ENCODE assay signal across 8 cellular contexts in the genomic region with DNA sequence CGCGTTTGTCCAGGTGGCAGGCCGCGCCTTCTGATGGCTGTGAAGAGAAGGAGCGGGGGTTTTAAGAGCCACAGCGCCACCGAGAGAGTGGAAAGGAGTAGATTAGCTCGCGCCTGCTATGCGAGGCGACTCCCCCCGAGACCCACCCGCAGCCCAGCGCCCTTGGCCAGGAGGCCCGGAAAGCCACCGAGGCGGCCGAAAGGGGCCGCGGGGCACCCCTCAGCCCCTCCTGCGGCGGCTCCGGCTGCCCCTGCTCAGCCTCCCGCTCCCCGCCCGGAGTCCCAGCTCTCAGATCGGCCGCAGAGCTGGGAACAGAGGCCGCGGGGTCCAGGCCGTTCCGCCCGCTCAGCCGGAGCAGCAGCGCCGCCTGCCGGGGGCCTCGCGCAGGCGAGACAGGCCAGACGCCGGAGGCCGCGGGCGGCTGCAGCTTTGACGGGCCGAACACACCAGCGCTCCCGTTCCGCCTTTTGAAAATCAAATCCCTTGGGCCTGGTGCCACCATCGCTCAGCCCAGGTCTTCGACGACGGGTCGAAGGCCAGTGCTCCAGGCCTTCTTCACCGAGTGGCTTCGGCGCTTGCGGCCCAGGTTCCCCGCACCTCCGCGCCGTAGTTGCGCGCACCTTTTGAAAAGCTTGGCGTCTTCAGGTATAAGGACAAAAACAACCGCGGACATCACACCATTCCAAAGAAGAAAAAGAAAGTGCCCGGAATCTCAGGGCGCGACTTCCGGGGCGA. TPM values are rescaled to one million over a fixed set of nuclear protein-coding genes. Genes with fewer than 3 reads are reported as not detected.
DNase-seq lines count a peak whose midpoint lies in the region; ATAC-seq and TF ChIP-seq lines count a peak whose summit lies in the region.

No MANE protein-coding gene starts in this region.

- no peaks in the 10 kb centered on the region for H3K36me3 Mint-ChIP-seq in dendritic cell treated with granulocyte-macrophage colony-stimulating factor and Interleukin-4, amounts not matched to agents 40 ng/mL and 50 ng/mL, for 4 days (ENCODE audit: low read depth)

- 2 to 3% methylated on average over 52 to 68 of the region's 73 CpGs for WGBS in lower leg skin, 2 donors

- DNase-seq in DMS 273 (lab: John Stamatoyannopoulos, UW; ENCODE audit: unreplicated experiment) (peak; percentile 87), DMS 273 treated with DMSO at 0.1 percent for 48 hours (lab: John Stamatoyannopoulos, UW) (no peak), NCI-H1930 (lab: John Stamatoyannopoulos, UW) (peak; percentile 60 to 84), lower leg skin (ENCODE audit: low spot score in 2 of 2) (peak; percentile 46 to 91)
- DNase-seq in activated CD4-positive, CD25-positive, alpha-beta regulatory T cell treated with anti-CD3 and anti-CD28 coated beads, Interleukin-2, amount 50 U/mL, for 72 hours: peak; percentile 73
- DNase-seq in stimulated activated CD4-positive, alpha-beta T cell treated with anti-CD3 and anti-CD28 coated beads, Interleukin-4, amount 100 ng/mL, for 48 hours (ENCODE audit: low read depth in 2 of 2): peak; percentile 73 to 75

- peaks cover 15% of the 10 kb centered on the region for H3K4me1 Mint-ChIP-seq in dendritic cell treated with granulocyte-macrophage colony-stimulating factor and Interleukin-4, amounts not matched to agents 40 ng/mL and 50 ng/mL, for 4 days (ENCODE audit: low read depth)

- H3K4me3 Mint-ChIP-seq in dendritic cell treated with granulocyte-macrophage colony-stimulating factor and Interleukin-4, amounts not matched to agents 40 ng/mL and 50 ng/mL, for 4 days: peak overlapping the region; percentile 78

- peaks cover 80% of the 10 kb centered on the region for H3K27me3 Mint-ChIP-seq in dendritic cell treated with granulocyte-macrophage colony-stimulating factor and Interleukin-4, amounts not matched to agents 40 ng/mL and 50 ng/mL, for 4 days

- intact Hi-C loops in dendritic cell treated with granulocyte-macrophage colony-stimulating factor and Interleukin-4, amounts not matched to agents 40 ng/mL and 50 ng/mL, for 4 days (cut with micrococcal nuclease): loop anchor here (1.0 to 10.0 kb wide), 3 partner anchors 85 to 399 kb away; no protein-coding TSS in a partner anchor
- intact Hi-C loops in lower leg skin (cut with DNase I; ENCODE audit: low total_unique reads): no loop called here

- TF ChIP-seq POLR2A in lower leg skin (IDR thresholded peaks at IDR 0.05): no peak

- TF ChIP-seq CTCF in lower leg skin (IDR thresholded peaks at IDR 0.05): peak in 1 of 3 donors; percentile 29

- H3K27ac Mint-ChIP-seq in dendritic cell treated with granulocyte-macrophage colony-stimulating factor and Interleukin-4, amounts not matched to agents 40 ng/mL and 50 ng/mL, for 4 days: peak overlapping the region; percentile 74

- H3K4me3 ChIP-seq in lower leg skin (ENCODE audit: low read depth, poor library complexity, severe bottlenecking): peak overlapping the region; percentile 34

- ATAC-seq in HG02623 (IDR thresholded peaks at IDR 0.05; ENCODE audit: unreplicated experiment): peak; percentile 68

- H3K9me3 Mint-ChIP-seq in dendritic cell treated with granulocyte-macrophage colony-stimulating factor and Interleukin-4, amounts not matched to agents 40 ng/mL and 50 ng/mL, for 4 days: peaks cover 6% of the 10 kb centered on the region

RNA-seq across cellular contexts. Expression of a gene that starts 15.3 kb away (rescaled TPM):
- total RNA-seq in lower leg skin: not detected

RNA-seq across cellular contexts. Expression of a gene that starts 34.0 kb away (rescaled TPM):
- total RNA-seq in lower leg skin: not detected

RNA-seq across cellular contexts. Expression of a gene that starts 34.7 kb away (rescaled TPM):
- not detected for total RNA-seq in lower leg skin
